In genomic region chr13:19633340-19634128, GRCh38 we compare ENCODE assay signal across 1 cellular context.
TF ChIP-seq lines count a peak whose summit lies in the region.

Gene MPHOSPH8 (plus strand): TSS chr13:19633659. CDS start chr13:19633749, 90 bp downstream.

TF ChIP-seq in HepG2, 621 proteins besides CTCF, POLR2A, EP300 and RAD21 (continued from another document):
- TF ChIP-seq RNF219 (CRISPR knock-in tag; IDR thresholded peaks at IDR 0.05), result no peak
- TF ChIP-seq ZNF362 (CRISPR knock-in tag; IDR thresholded peaks at IDR 0.05; ENCODE audit: borderline replicate concordance), result no peak
- no peak for TF ChIP-seq GLI4 (CRISPR knock-in tag; IDR thresholded peaks at IDR 0.05; ENCODE audit: borderline replicate concordance)
- TF ChIP-seq CEBPZ (IDR thresholded peaks at IDR 0.05; ENCODE audit: low read length), result no peak
- peak; percentile 18; the same call in 1 of the 2 replicates for TF ChIP-seq KDM3A (CRISPR knock-in tag; IDR thresholded peaks at IDR 0.05; ENCODE audit: low read depth)
- no peak for TF ChIP-seq DMAP1 (CRISPR knock-in tag; IDR thresholded peaks at IDR 0.05)
- TF ChIP-seq SOX6 (IDR thresholded peaks at IDR 0.05), result no peak
- TF ChIP-seq SOX6 (CRISPR knock-in tag; IDR thresholded peaks at IDR 0.05), result 0 out of 2 replicates have a peak, but pooled peaks have one; percentile 6
- no peak for TF ChIP-seq ZNF512 (CRISPR knock-in tag; IDR thresholded peaks at IDR 0.05)
TF ChIP-seq in HepG2: peak in this region for 218.
